Comparison of ENCODE assay signal across 11 cellular contexts in genomic region chr15:74816624-74817369, GRCh38. TPM values are rescaled to one million over a fixed set of nuclear protein-coding genes. Genes with fewer than 3 reads are reported as not detected.
A peak's percentile ranks its signal among the peaks of the same experiment; 100 is the strongest.
DNase-seq lines count a peak whose midpoint lies in the region; ATAC-seq, FAIRE-seq and TF ChIP-seq lines count a peak whose summit lies in the region.
"Had no signal": no experiment of that assay in that cellular context is flagged by ENCODE, and none has a peak within 500 bp of the region (broad histone marks: within the 10 kb centered on the region; RNA-seq: fewer than 3 reads in every experiment).

No MANE protein-coding gene starts in this region.

- peak; percentile 10 for DNase-seq in NCI-H2227 treated with DMSO at 0.1 percent for 48 hours (lab: John Stamatoyannopoulos, UW)
- DNase-seq in keratinocyte (ENCODE audit: low read depth, low spot score), result no peak
- DNase-seq in uterus, result no peak
- DNase-seq: aorta, kidney glomerular epithelial cell, NCI-H524 treated with DMSO at 0.1 percent for 48 hours had no signal

- H3K9me3 ChIP-seq in keratinocyte (ENCODE audit: control insufficient read depth, low read depth, low read length) (no peaks in the 10 kb centered on the region), uterus (no peaks in the 10 kb centered on the region)
- H3K9me3 ChIP-seq: BLaER1 treated with 17β-estradiol and CSF1 and Interleukin-3, amounts not matched to agents 10 nM and 100 nM had no signal

- no peaks in the 10 kb centered on the region for H3K9me1 ChIP-seq in keratinocyte (ENCODE audit: control insufficient read depth, extremely low read depth, insufficient read depth, low read length)

- dilution Hi-C loops in keratinocyte (cut with MboI; ENCODE audit: extremely low pct_ligation_motif_present, low sequenced_read_pairs), result no loop called here

- no peak overlapping the region for H2AFZ ChIP-seq in keratinocyte (ENCODE audit: control insufficient read depth, low read length)

- no peaks in the 10 kb centered on the region for H3K36me3 ChIP-seq in keratinocyte (ENCODE audit: control insufficient read depth in 2 of 2, extremely low read depth in 1 of 2, insufficient read depth in 2 of 2, low read length in 2 of 2)
- no peaks in the 10 kb centered on the region for H3K36me3 ChIP-seq in uterus
- H3K36me3 ChIP-seq: BLaER1 treated with 17β-estradiol and CSF1 and Interleukin-3, amounts not matched to agents 10 nM and 100 nM had no signal

- peak overlapping the region; percentile 81 for H3K27ac ChIP-seq in C4-2B
- H3K27ac ChIP-seq in keratinocyte (ENCODE audit: control insufficient read depth, insufficient read depth, low read length), result no peak overlapping the region
- no peak overlapping the region for H3K27ac ChIP-seq in uterus
- H3K27ac ChIP-seq: BLaER1 treated with 17β-estradiol and CSF1 and Interleukin-3, amounts not matched to agents 10 nM and 100 nM had no signal

- H3K4me2 ChIP-seq in keratinocyte (ENCODE audit: control insufficient read depth, extremely low read depth, insufficient read depth, low read depth, low read length), result no peak overlapping the region

- H3K9ac ChIP-seq in keratinocyte (ENCODE audit: control insufficient read depth, extremely low read depth, insufficient read depth, low read length), result peak overlapping the region; percentile 4

- H3K4me3 ChIP-seq in keratinocyte (ENCODE audit: control insufficient read depth in 2 of 3, extremely low read depth in 1 of 3, insufficient read depth in 2 of 3, low read depth in 1 of 3, low read length in 3 of 3) (no peak overlapping the region), uterus (no peak overlapping the region)
- H3K4me3 ChIP-seq: BLaER1 treated with 17β-estradiol and CSF1 and Interleukin-3, amounts not matched to agents 10 nM and 100 nM had no signal

- no peaks in the 10 kb centered on the region for H3K27me3 ChIP-seq in keratinocyte (ENCODE audit: control insufficient read depth, extremely low read depth, insufficient read depth, low read length)
- H3K27me3 ChIP-seq in uterus, result no peaks in the 10 kb centered on the region
- H3K27me3 ChIP-seq: BLaER1 treated with 17β-estradiol and CSF1 and Interleukin-3, amounts not matched to agents 10 nM and 100 nM had no signal

- ATAC-seq in HG02759 (IDR thresholded peaks at IDR 0.05; ENCODE audit: unreplicated experiment) (no peak), GM19452 (IDR thresholded peaks at IDR 0.05; ENCODE audit: unreplicated experiment) (no peak)

- peaks cover 4% of the 10 kb centered on the region for H4K20me1 ChIP-seq in keratinocyte (ENCODE audit: control insufficient read depth, extremely low read depth, insufficient read depth, low read length)

- no peak for FAIRE-seq in keratinocyte (lab: Jason Lieb, UNC)

- no peak for TF ChIP-seq POLR2A in uterus (IDR thresholded peaks at IDR 0.05)

- TF ChIP-seq CTCF in C4-2B (conservative IDR thresholded peaks at IDR 0.05) (no peak), keratinocyte (optimal IDR thresholded peaks at IDR 0.05 in 1 of 3, IDR thresholded peaks at IDR 0.05 in 1 of 3, conservative IDR thresholded peaks at IDR 0.05 in 1 of 3; ENCODE audit: extremely low read depth in 1 of 3, insufficient read depth in 2 of 3, low read length in 3 of 3) (no peak), uterus (IDR thresholded peaks at IDR 0.05) (no peak)

- intact Hi-C loops in uterus (cut with DNase I; ENCODE audit: low total_unique reads), result no loop called here

- H3K4me1 ChIP-seq in keratinocyte (ENCODE audit: control insufficient read depth, extremely low read depth, insufficient read depth, low read length) (peaks cover 19% of the 10 kb centered on the region), uterus (no peaks in the 10 kb centered on the region)

- no peaks in the 10 kb centered on the region for H3K79me2 ChIP-seq in keratinocyte (ENCODE audit: control insufficient read depth, insufficient read depth, low read length)

RNA-seq across cellular contexts. Expression of gene LMAN1L, which starts 4.2 kb away (rescaled TPM):
- polyA plus RNA-seq in keratinocyte, result not detected in 3 replicates
- polyA plus RNA-seq in keratinocyte (2011; ENCODE audit: low read depth), result not detected
- not detected in 2 replicates for polyA plus RNA-seq in keratinocyte (2011; cell fraction: cytosol; rRNA removed)
- 0.05 and 0.22 TPM in 2 replicates for polyA plus RNA-seq in keratinocyte (2011; cell fraction: nucleus; rRNA removed)
- polyA plus RNA-seq in keratinocyte (2012; ENCODE audit: low replicate concordance), result not detected in 2 replicates
- polyA minus RNA-seq in keratinocyte, result 0.36 to 0.38 TPM in 2 of 3 replicates, not detected in the other
- not detected for polyA minus RNA-seq in keratinocyte (2011; cell fraction: cytosol; rRNA and poly(A)+ RNA removed)
- 0.21 and 0.31 TPM in 2 replicates for polyA minus RNA-seq in keratinocyte (2011; cell fraction: nucleus; rRNA and poly(A)+ RNA removed)
- 1 to 10 TPM in 1 of 4 donors, not detected in 3; 1.5 TPM for total RNA-seq in uterus
- total RNA-seq: renal cortical epithelial cell had no signal

RNA-seq across cellular contexts. Expression of gene CPLX3, which starts 9.6 kb away (rescaled TPM):
- 0.03 TPM in 1 of 3 replicates, not detected in the others for polyA plus RNA-seq in keratinocyte
- polyA plus RNA-seq in keratinocyte (2011; ENCODE audit: low read depth), result not detected
- polyA plus RNA-seq in keratinocyte (2011; cell fraction: cytosol; rRNA removed), result not detected in 2 replicates
- polyA plus RNA-seq in keratinocyte (2011; cell fraction: nucleus; rRNA removed), result 0.13 and 0.27 TPM in 2 replicates
- 0.18 TPM in 1 of 2 replicates, not detected in the other for polyA plus RNA-seq in keratinocyte (2012; ENCODE audit: low replicate concordance)
- polyA minus RNA-seq in keratinocyte, result not detected in 3 replicates
- not detected for polyA minus RNA-seq in keratinocyte (2011; cell fraction: cytosol; rRNA and poly(A)+ RNA removed)
- not detected in 2 replicates for polyA minus RNA-seq in keratinocyte (2011; cell fraction: nucleus; rRNA and poly(A)+ RNA removed)
- not detected for total RNA-seq in uterus
- total RNA-seq: aorta, renal cortical epithelial cell had no signal

RNA-seq across cellular contexts. Expression of gene ULK3, which starts 26.2 kb away (rescaled TPM):
- polyA plus RNA-seq in keratinocyte, result 12.0 to 26.4 TPM (median 16.5 TPM) in 3 replicates
- 30.4 TPM for polyA plus RNA-seq in keratinocyte (2011; ENCODE audit: low read depth)
- polyA plus RNA-seq in keratinocyte (2011; cell fraction: cytosol; rRNA removed), result 12.2 and 14.8 TPM in 2 replicates
- polyA plus RNA-seq in keratinocyte (2011; cell fraction: nucleus; rRNA removed), result 84.1 and 86.4 TPM in 2 replicates
- polyA plus RNA-seq in keratinocyte (2012; ENCODE audit: low replicate concordance), result 17.7 and 48.6 TPM in 2 replicates
- polyA minus RNA-seq in keratinocyte, result 8.8 to 21.0 TPM (median 19.1 TPM) in 3 replicates
- polyA minus RNA-seq in keratinocyte (2011; cell fraction: cytosol; rRNA and poly(A)+ RNA removed), result 10.6 TPM
- 10.8 and 11.5 TPM in 2 replicates for polyA minus RNA-seq in keratinocyte (2011; cell fraction: nucleus; rRNA and poly(A)+ RNA removed)
- 100 to 1,000 TPM in 1 of 4 donors, 10 to 100 TPM in 3; 29.0 to 105 (median 41.2) TPM for total RNA-seq in uterus

RNA-seq across cellular contexts. Expression of gene CSK, which starts 34.9 kb away (rescaled TPM):
- polyA plus RNA-seq in keratinocyte, result 14.9 to 41.5 TPM (median 17.2 TPM) in 3 replicates
- polyA plus RNA-seq in keratinocyte (2011; ENCODE audit: low read depth), result 16.8 TPM
- polyA plus RNA-seq in keratinocyte (2011; cell fraction: cytosol; rRNA removed), result 19.4 and 37.7 TPM in 2 replicates
- 40.0 and 50.1 TPM in 2 replicates for polyA plus RNA-seq in keratinocyte (2011; cell fraction: nucleus; rRNA removed)
- polyA plus RNA-seq in keratinocyte (2012; ENCODE audit: low replicate concordance), result 38.6 and 52.8 TPM in 2 replicates
- 22.1 to 111 TPM (median 39.2 TPM) in 3 replicates for polyA minus RNA-seq in keratinocyte
- 47.0 TPM for polyA minus RNA-seq in keratinocyte (2011; cell fraction: cytosol; rRNA and poly(A)+ RNA removed)
- 26.1 and 28.3 TPM in 2 replicates for polyA minus RNA-seq in keratinocyte (2011; cell fraction: nucleus; rRNA and poly(A)+ RNA removed)
- 10 to 100 TPM in 3 of 4 donors, 1 to 10 TPM in 1; 4.9 to 41.6 (median 26.4) TPM for total RNA-seq in uterus

RNA-seq across cellular contexts. Expression of gene SCAMP2, which starts 56.4 kb away (rescaled TPM):
- polyA plus RNA-seq in keratinocyte, result 72.8 to 114 TPM (median 83.5 TPM) in 3 replicates
- 14.4 TPM for polyA plus RNA-seq in keratinocyte (2011; ENCODE audit: low read depth)
- polyA plus RNA-seq in keratinocyte (2011; cell fraction: cytosol; rRNA removed), result 78.6 and 111 TPM in 2 replicates
- polyA plus RNA-seq in keratinocyte (2011; cell fraction: nucleus; rRNA removed), result 132 and 147 TPM in 2 replicates
- polyA plus RNA-seq in keratinocyte (2012; ENCODE audit: low replicate concordance), result 58.0 and 72.4 TPM in 2 replicates
- polyA minus RNA-seq in keratinocyte, result 147 to 181 TPM (median 180 TPM) in 3 replicates
- polyA minus RNA-seq in keratinocyte (2011; cell fraction: cytosol; rRNA and poly(A)+ RNA removed), result 136 TPM
- 79.8 and 97.4 TPM in 2 replicates for polyA minus RNA-seq in keratinocyte (2011; cell fraction: nucleus; rRNA and poly(A)+ RNA removed)
- total RNA-seq in uterus, result 10 to 100 TPM; 15.9 to 67.5 (median 33.0) TPM
